In the genomic region with DNA sequence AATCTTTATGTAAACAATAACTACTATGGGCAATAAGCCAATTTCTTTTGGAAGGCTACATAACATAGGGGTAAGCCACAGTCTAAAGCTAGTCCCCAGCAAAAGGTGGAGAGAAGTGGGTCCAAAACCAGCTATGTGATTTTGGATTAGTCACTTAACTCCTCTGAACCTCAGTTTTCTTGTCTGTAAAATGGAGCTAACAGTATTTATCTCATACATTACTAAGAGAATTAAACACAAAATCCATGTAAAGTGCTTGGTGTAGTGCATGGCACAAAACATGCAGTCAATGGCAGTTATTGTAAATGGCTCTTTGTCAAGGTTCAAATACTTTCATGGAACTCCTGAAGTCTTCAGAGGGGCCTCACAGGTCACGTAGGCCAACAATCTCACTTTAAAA, we compare ENCODE assay signal across 22 cellular contexts. TPM values are rescaled to one million over a fixed set of nuclear protein-coding genes. Genes with fewer than 3 reads are reported as not detected.
DNase-seq lines count a peak whose midpoint lies in the region; ATAC-seq and TF ChIP-seq lines count a peak whose summit lies in the region.
"Had no signal": no experiment of that assay in that cellular context is flagged by ENCODE, and none has a peak within 500 bp of the region (broad histone marks: within the 10 kb centered on the region; RNA-seq: fewer than 3 reads in every experiment).

No MANE protein-coding gene starts in this region.

- no peaks in the 10 kb centered on the region for H3K9me2 ChIP-seq in PC-3 (replicated peaks; ENCODE audit: low read length)

- peaks cover 33% of the 10 kb centered on the region for H3K4me1 ChIP-seq in PC-3 (ENCODE audit: insufficient read depth, low read length)
- H3K4me1 ChIP-seq in neutrophil (ENCODE audit: control insufficient read depth in 1 of 2, insufficient read depth in 1 of 2, low read depth in 1 of 2, low read length in 1 of 2) = peaks cover 34 to 36% of the 10 kb centered on the region in 2 experiments
- H3K4me1 ChIP-seq: BE2C, BLaER1 had no signal

- H3K79me2 ChIP-seq in PC-3 (ENCODE audit: low read length) = no peaks in the 10 kb centered on the region

- intact Hi-C loops in PC-3 (cut with micrococcal nuclease) = no loop called here

- no TSS peak for BruUV-seq in PC-3 (replicated peaks; lab: Mats Ljungman, UMichigan)

- H3K9me3 ChIP-seq in PC-3 (ENCODE audit: low read length) (no peaks in the 10 kb centered on the region), neutrophil (no peaks in the 10 kb centered on the region)
- H3K9me3 ChIP-seq: BE2C, BLaER1 had no signal

- no peak overlapping the region for H3K4me3 ChIP-seq in PC-3 (ENCODE audit: low read length)
- no peak overlapping the region for H3K4me3 ChIP-seq in neutrophil (ENCODE audit: low read depth in 1 of 2, low read length in 1 of 2)
- H3K4me3 ChIP-seq: BLaER1, GM12878 had no signal

- H3K27me3 ChIP-seq in PC-3 (ENCODE audit: low read length) (no peaks in the 10 kb centered on the region), neutrophil (no peaks in the 10 kb centered on the region)
- H3K27me3 ChIP-seq: BE2C, BLaER1 had no signal

- CTCF ChIA-PET in PC-3 (lab: Charles Lee) = interaction anchor here (0.6 kb wide), 1 partner anchor 70 kb away, joined by 4 read pairs; no protein-coding TSS in a partner anchor

- no peak overlapping the region for H2AFZ ChIP-seq in PC-3 (ENCODE audit: low read length)

- H3K36me3 ChIP-seq in PC-3 (ENCODE audit: low read depth, low read length) = peaks cover 37% of the 10 kb centered on the region
- H3K36me3 ChIP-seq in neutrophil = peaks cover 24% of the 10 kb centered on the region
- H3K36me3 ChIP-seq: BE2C had no signal

- POLR2A ChIA-PET in PC-3 (lab: Charles Lee; ENCODE audit: unreplicated experiment) = no interaction called here

- no peak overlapping the region for H3K4me2 ChIP-seq in PC-3 (ENCODE audit: low read length)
- H3K4me2 ChIP-seq: BLaER1 had no signal

- no peak overlapping the region for H3K9ac ChIP-seq in PC-3 (ENCODE audit: low read length)
- H3K9ac ChIP-seq: BLaER1 had no signal

- H3F3A ChIP-seq in PC-3 (ENCODE audit: low read length, unreplicated experiment) = peaks cover 5% of the 10 kb centered on the region

- no peak for TF ChIP-seq CTCF in PC-3 (conservative IDR thresholded peaks at IDR 0.05; ENCODE audit: low read depth, low read length)
- no peak for TF ChIP-seq CTCF in VCaP (conservative IDR thresholded peaks at IDR 0.05)
- TF ChIP-seq CTCF in neutrophil (IDR thresholded peaks at IDR 0.05) = no peak

- H3K27ac ChIP-seq in PC-3 (ENCODE audit: low read length) (no peak overlapping the region), VCaP (peak overlapping the region; percentile 10; the same call in 1 of the 2 replicates), neutrophil (peak overlapping the region; percentile 96)
- H3K27ac ChIP-seq: BLaER1 had no signal

- ATAC-seq in PC-3 (no peak), GM21825 (IDR thresholded peaks at IDR 0.05; ENCODE audit: unreplicated experiment) (no peak)
- ATAC-seq: GM12878 had no signal

- DNase-seq in PC-3 = peak; percentile 26
- no peak for DNase-seq in NCI-H1092 treated with DMSO at 0.1 percent for 48 hours (lab: John Stamatoyannopoulos, UW)
- DNase-seq: 8988T; ACHN; BE2C; C1 segment of cervical spinal cord; CD4-positive, alpha-beta memory T cell; CD4-positive, CD25-positive, alpha-beta regulatory T cell; CD8-positive, alpha-beta memory T cell; COR-L47; DMS 273 treated with DMSO at 0.1 percent for 48 hours; DMS153; DMS53; DMS79; DND-41; EL; GDM1 had no signal

- H4K20me1 ChIP-seq in PC-3 (ENCODE audit: low read length) = no peaks in the 10 kb centered on the region
- H4K20me1 ChIP-seq: BLaER1 had no signal

RNA-seq across cellular contexts. Expression of gene RFT1, which starts 13.3 kb away (rescaled TPM):
- 21.1 and 24.6 TPM in 2 replicates for total RNA-seq in PC-3 (2014; rRNA removed)

RNA-seq across cellular contexts. Expression of gene PRKCD, which starts 44.1 kb away (rescaled TPM):
- 7.8 and 18.7 TPM in 2 replicates for total RNA-seq in PC-3 (2014; rRNA removed)
